ENCODE assay signal across 8 cellular contexts in genomic region chr18:63138469-63139340, GRCh38.
A peak's percentile ranks its signal among the peaks of the same experiment; 100 is the strongest.
DNase-seq lines count a peak whose midpoint lies in the region; ATAC-seq and FAIRE-seq lines count a peak whose summit lies in the region.

No MANE protein-coding gene starts in this region.

- peak; percentile 24 for DNase-seq in stimulated activated CD4-positive, alpha-beta T cell treated with anti-CD3 and anti-CD28 coated beads, Interleukin-4, amount 100 ng/mL, for 24 hours
- no peak for DNase-seq in stimulated activated CD4-positive, alpha-beta T cell treated with anti-CD3 and anti-CD28 coated beads, Interleukin-1b, Interleukin-23, amount 100 ng/mL, for 48 hours
- DNase-seq in SJCRH30 = peak; percentile 74 to 84
- DNase-seq in immature natural killer cell = no peak
- DNase-seq in RCC 7860 (ENCODE audit: low spot score) = no peak
- no peak for DNase-seq in COR-L47 (lab: John Stamatoyannopoulos, UW)
- no peak for DNase-seq in amygdala (lab: John Stamatoyannopoulos, UW)

- peaks cover 7 to 17% (median 8%) of the 10 kb centered on the region in 3 donors for H3K36me3 Mint-ChIP-seq in immature natural killer cell

- no peaks in the 10 kb centered on the region for H3K9me3 Mint-ChIP-seq in immature natural killer cell

- H3K4me1 Mint-ChIP-seq in immature natural killer cell = peaks cover 41 to 42% of the 10 kb centered on the region in 2 donors

- peak overlapping the region; percentile 85 to 95 (median 93) for H3K4me3 Mint-ChIP-seq in immature natural killer cell

- H3K27me3 Mint-ChIP-seq in immature natural killer cell (ENCODE audit: low read depth in 3 of 3) = peaks cover 0 to 3% (median 2%) of the 10 kb centered on the region in 3 donors

- peak overlapping the region; percentile 82 for H3K27ac ChIP-seq in SJCRH30

- H3K9me3 ChIP-seq in SJCRH30 (replicated peaks) = no peaks in the 10 kb centered on the region

- H3K27ac Mint-ChIP-seq in immature natural killer cell = peak overlapping the region; percentile 83 to 92 (median 87)

- no peak for FAIRE-seq in RCC 7860 (lab: Jason Lieb, UNC)

- H3K4me3 ChIP-seq in SJCRH30 = peak overlapping the region; percentile 58

- peaks cover 10% of the 10 kb centered on the region for H3K4me1 ChIP-seq in SJCRH30

- H3K36me3 ChIP-seq in SJCRH30 = no peaks in the 10 kb centered on the region

- ATAC-seq in HG02884 (IDR thresholded peaks at IDR 0.05; ENCODE audit: unreplicated experiment) = peak; percentile 47

- no peaks in the 10 kb centered on the region for H3K27me3 ChIP-seq in SJCRH30

Comparison
In these comparisons a context has a peak if more than half of its experiments do, and no peak if none do; other contexts are left out.
1. DNase-seq: peak in stimulated activated CD4-positive, alpha-beta T cell treated with anti-CD3 and anti-CD28 coated beads, Interleukin-4, amount 100 ng/mL, for 24 hours (single experiment) and SJCRH30 (2 of 2); none in stimulated activated CD4-positive, alpha-beta T cell treated with anti-CD3 and anti-CD28 coated beads, Interleukin-1b, Interleukin-23, amount 100 ng/mL, for 48 hours (single experiment), immature natural killer cell (0 of 3), RCC 7860 (single experiment), COR-L47 (single experiment) and amygdala (0 of 56).